Comparison of ENCODE assay signal across 25 cellular contexts in genomic region chr7:1997537-1998076, GRCh38.
DNase-seq lines count a peak whose midpoint lies in the region; ATAC-seq, FAIRE-seq and TF ChIP-seq lines count a peak whose summit lies in the region.
"Had no signal": no experiment of that assay in that cellular context is flagged by ENCODE, and none has a peak within 500 bp of the region (broad histone marks: within the 10 kb centered on the region; RNA-seq: fewer than 3 reads in every experiment).

No MANE protein-coding gene starts in this region.

- H3K4me1 ChIP-seq in right cardiac atrium (ENCODE audit: control insufficient read depth, insufficient read depth, low read length) (peaks cover 10% of the 10 kb centered on the region), H9 (ENCODE audit: insufficient read depth, low read length) (no peaks in the 10 kb centered on the region), kidney (ENCODE audit: control insufficient read depth in 1 of 2, insufficient read depth in 1 of 2, low read depth in 1 of 2, low read length in 2 of 2) (no peaks in the 10 kb centered on the region)
- H3K4me1 ChIP-seq: A549, Caco-2 had no signal

- H4K5ac ChIP-seq in H9 (ENCODE audit: insufficient read length, low read depth, low read length) = no peak overlapping the region

- no peaks in the 10 kb centered on the region for H3K36me3 ChIP-seq in kidney (ENCODE audit: control insufficient read depth in 1 of 2, insufficient read depth in 2 of 2, low read length in 2 of 2)

- no peak overlapping the region for H4K91ac ChIP-seq in H9 (ENCODE audit: insufficient read length, low read depth, low read length)

- no peak overlapping the region for H2BK20ac ChIP-seq in H9 (ENCODE audit: low read depth, low read length, poor library complexity, severe bottlenecking)

- peak overlapping the region in 2 of 3 experiments; percentile 53 to 74; a peak in 2 of 7 replicates for H3K27ac Mint-ChIP-seq in H9
- peak overlapping the region; percentile 24 for H3K27ac Mint-ChIP-seq in progenitor cell of endocrine pancreas
- H3K27ac Mint-ChIP-seq in T-cell = no peak overlapping the region
- H3K27ac Mint-ChIP-seq: CD4-positive, CD25-positive, alpha-beta regulatory T cell; CD8-positive, alpha-beta T cell had no signal

- H3K4me3 Mint-ChIP-seq in H9 (no peak overlapping the region), progenitor cell of endocrine pancreas (ENCODE audit: low read depth) (no peak overlapping the region), T-cell (no peak overlapping the region)
- H3K4me3 Mint-ChIP-seq: CD4-positive, CD25-positive, alpha-beta regulatory T cell; CD8-positive, alpha-beta T cell; GM23338 had no signal

- H3K23me2 ChIP-seq in H9 (ENCODE audit: insufficient read length, low read depth, low read length, poor library complexity, severe bottlenecking) = no peaks in the 10 kb centered on the region

- H3K9ac ChIP-seq in H9 (ENCODE audit: extremely low read depth, insufficient read length, low read length) (no peak overlapping the region), kidney (ENCODE audit: low read length in 2 of 2) (no peak overlapping the region)

- intact Hi-C loops in right cardiac atrium (cut with DNase I) = no loop called here
- intact Hi-C loops in Right ventricle myocardium superior (cut with DNase I) = no loop called here
- intact Hi-C loops in kidney (cut with DNase I) = no loop called here

- no peaks in the 10 kb centered on the region for H3K79me1 ChIP-seq in H9 (ENCODE audit: insufficient read depth, low read depth, low read length, poor library complexity, severe bottlenecking)

- no peak overlapping the region for H2AFZ ChIP-seq in H9 (ENCODE audit: low read length)
- H2AFZ ChIP-seq: GM23338 had no signal

- 86% methylated on average over 15 of the region's 15 CpGs for WGBS in right cardiac atrium
- no CpG with 5 or more reads among the region's 15 CpGs for WGBS in H9 (ENCODE audit: extremely low coverage, insufficient read length, low lambda C conversion rate)

- CTCF ChIA-PET in T-cell (lab: Charles Lee) = no interaction called here

- DNase-seq in right cardiac atrium (peak in 2 of 3 donors; percentile 17 to 26), Right ventricle myocardium superior (no peak), H9 (no peak), kidney (peak; percentile 52), progenitor cell of endocrine pancreas (ENCODE audit: low spot score, unreplicated experiment) (no peak), GM19240 (ENCODE audit: insufficient read length, low spot score) (no peak), T-cell (no peak), GM13977 (ENCODE audit: low spot score) (no peak)
- DNase-seq: 8988T; ACHN; AML-193; BE2C; Caco-2; CD4-positive, CD25-positive, alpha-beta regulatory T cell; DMS153; DND-41 had no signal

- H3K27me3 Mint-ChIP-seq in H9 (ENCODE audit: low read depth) = no peaks in the 10 kb centered on the region; the same call in 1 of the 2 replicates
- no peaks in the 10 kb centered on the region for H3K27me3 Mint-ChIP-seq in progenitor cell of endocrine pancreas
- no peaks in the 10 kb centered on the region for H3K27me3 Mint-ChIP-seq in T-cell
- H3K27me3 Mint-ChIP-seq: CD4-positive, CD25-positive, alpha-beta regulatory T cell had no signal

- H3K4me1 Mint-ChIP-seq in H9 = peaks cover 4 to 11% of the 10 kb centered on the region in 2 experiments
- no peaks in the 10 kb centered on the region for H3K4me1 Mint-ChIP-seq in progenitor cell of endocrine pancreas (ENCODE audit: low read depth)
- peaks cover 5 to 16% (median 6%) of the 10 kb centered on the region in 3 donors for H3K4me1 Mint-ChIP-seq in T-cell

- no peaks in the 10 kb centered on the region for H3K79me2 ChIP-seq in H9 (ENCODE audit: insufficient read depth, low read length)

- no peak overlapping the region for H3T11ph ChIP-seq in H9 (ENCODE audit: low read length)

- H3K27me3 ChIP-seq in right cardiac atrium (ENCODE audit: control insufficient read depth, insufficient read depth) = no peaks in the 10 kb centered on the region
- no peaks in the 10 kb centered on the region for H3K27me3 ChIP-seq in H9 (ENCODE audit: insufficient read depth, low read length)
- H3K27me3 ChIP-seq: BE2C had no signal

- peaks cover 0 to 2% (median 0%) of the 10 kb centered on the region in 3 experiments; a peak in 1 of 7 replicates for H3K36me3 Mint-ChIP-seq in H9 (ENCODE audit: insufficient read depth in 1 of 3, low read depth in 3 of 3)
- peaks cover 2% of the 10 kb centered on the region for H3K36me3 Mint-ChIP-seq in progenitor cell of endocrine pancreas (ENCODE audit: insufficient read depth)
- peaks cover 3% of the 10 kb centered on the region for H3K36me3 Mint-ChIP-seq in T-cell

- H3K4me2 ChIP-seq in H9 (ENCODE audit: insufficient read depth, insufficient read length, low read length) = no peak overlapping the region
- H3K4me2 ChIP-seq: A549, GM23338 had no signal

- H3K9me3 ChIP-seq in right cardiac atrium (ENCODE audit: control insufficient read depth, low read length) (no peaks in the 10 kb centered on the region), H9 (ENCODE audit: control insufficient read depth, low read depth, low read length) (no peaks in the 10 kb centered on the region), kidney (ENCODE audit: control insufficient read depth in 1 of 2, low read length in 2 of 2) (no peaks in the 10 kb centered on the region)
- H3K9me3 ChIP-seq: A549, BE2C, Caco-2 had no signal

- no peak overlapping the region for H3K23ac ChIP-seq in H9 (ENCODE audit: insufficient read length, low read depth, low read length)

- no peak overlapping the region for H3K4ac ChIP-seq in H9 (ENCODE audit: low read depth, low read length)

- no peak overlapping the region for H2BK12ac ChIP-seq in H9 (ENCODE audit: insufficient read length, low read depth, low read length)

- no peak overlapping the region for H2BK15ac ChIP-seq in H9 (ENCODE audit: low read depth, low read length)

- TF ChIP-seq CTCF in H9 (conservative IDR thresholded peaks at IDR 0.05) (no peak), kidney (IDR thresholded peaks at IDR 0.05; ENCODE audit: borderline replicate concordance, extremely low read depth, insufficient read depth) (no peak), progenitor cell of endocrine pancreas (IDR thresholded peaks at IDR 0.05; ENCODE audit: unreplicated experiment) (no peak), GM13977 (IDR thresholded peaks at IDR 0.05; ENCODE audit: extremely low read depth, insufficient read depth, missing control alignments) (no peak)

- FAIRE-seq in kidney (lab: Jason Lieb, UNC) = no peak
- FAIRE-seq: A549, G401.6, GM12892, GM19239, H54 had no signal

- H3K14ac ChIP-seq in H9 (ENCODE audit: insufficient read depth, low read length) = no peak overlapping the region

- POLR2A ChIA-PET in T-cell (lab: Charles Lee) = no interaction called here

- H2BK120ac ChIP-seq in H9 (ENCODE audit: low read depth, low read length, poor library complexity, severe bottlenecking) = no peak overlapping the region

- no peak overlapping the region for H3K18ac ChIP-seq in H9 (ENCODE audit: insufficient read length, low read depth, low read length)

- ATAC-seq in right cardiac atrium = no peak
- no peak for ATAC-seq in Right ventricle myocardium superior (ENCODE audit: poor library complexity)
- no peak for ATAC-seq in T-cell (replicated peaks in 1 of 4)
- ATAC-seq: A549; CD8-positive, alpha-beta T cell; GM23338; HCT116 had no signal

- H3K4me3 ChIP-seq in right cardiac atrium (ENCODE audit: low read length) (no peak overlapping the region), kidney (ENCODE audit: low read length in 2 of 2) (no peak overlapping the region)
- H3K4me3 ChIP-seq: A549, GM23338 had no signal

- no peaks in the 10 kb centered on the region for H4K20me1 ChIP-seq in H9 (ENCODE audit: control insufficient read depth, insufficient read depth, insufficient read length)

- no peak overlapping the region for H4K8ac ChIP-seq in H9 (replicated peaks; ENCODE audit: insufficient read length, low read depth, low read length)

- H3K27ac ChIP-seq in right cardiac atrium (ENCODE audit: low read length) = no peak overlapping the region
- no peak overlapping the region for H3K27ac ChIP-seq in H9 (ENCODE audit: insufficient read length, low read depth, low read length)
- no peak overlapping the region for H3K27ac ChIP-seq in kidney (ENCODE audit: low read depth in 2 of 2, low read length in 2 of 2)
- H3K27ac ChIP-seq: A549, C4-2B had no signal

- H3K56ac ChIP-seq in H9 (ENCODE audit: insufficient read length, low read depth, low read length) = no peak overlapping the region

- no peak overlapping the region for H2AK5ac ChIP-seq in H9 (ENCODE audit: insufficient read length, low read length)

- H3K9me3 Mint-ChIP-seq in H9 = no peaks in the 10 kb centered on the region
- no peaks in the 10 kb centered on the region for H3K9me3 Mint-ChIP-seq in progenitor cell of endocrine pancreas (ENCODE audit: low read depth)
- no peaks in the 10 kb centered on the region for H3K9me3 Mint-ChIP-seq in T-cell
- H3K9me3 Mint-ChIP-seq: CD4-positive, CD25-positive, alpha-beta regulatory T cell; CD8-positive, alpha-beta T cell; GM23338 had no signal

- no peak overlapping the region for H2BK5ac ChIP-seq in H9 (ENCODE audit: insufficient read length, low read length)

- in situ Hi-C loops in GM13977 (cut with MboI; ENCODE audit: low pct_unique_long_range_greater_than_20kb, low sequenced_read_pairs, unreplicated experiment) = no loop called here

Comparison
In these comparisons a context has a peak if more than half of its experiments do, and no peak if none do; other contexts are left out.
1. DNase-seq: peak in right cardiac atrium (2 of 3) and kidney (single experiment); none in Right ventricle myocardium superior (single experiment), H9 (single experiment), progenitor cell of endocrine pancreas (single experiment), GM19240 (single experiment), T-cell (0 of 34) and GM13977 (single experiment).
2. H3K27ac Mint-ChIP-seq: peak in H9 (2 of 3) and progenitor cell of endocrine pancreas (single experiment); none in T-cell (0 of 2).